ENCODE assay signal across 15 cellular contexts in genomic region chr2:16626997-16627605, GRCh38. TPM values are rescaled to one million over a fixed set of nuclear protein-coding genes. Genes with fewer than 3 reads are reported as not detected.
DNase-seq lines count a peak whose midpoint lies in the region; TF ChIP-seq lines count a peak whose summit lies in the region.
"Had no signal": no experiment of that assay in that cellular context is flagged by ENCODE, and none has a peak within 500 bp of the region (broad histone marks: within the 10 kb centered on the region; RNA-seq: fewer than 3 reads in every experiment).

No MANE protein-coding gene starts in this region.

- H3K36me3 ChIP-seq in BLaER1 treated with 17β-estradiol and CSF1 and Interleukin-3, amounts not matched to agents 10 nM and 100 nM, result peaks cover 0 to 7% (median under 1%) of the 10 kb centered on the region in 11 experiments; a peak in 4 of 22 replicates
- H3K36me3 ChIP-seq in Peyer's patch (no peaks in the 10 kb centered on the region), skeletal muscle satellite cell (ENCODE audit: insufficient read depth, low read length) (no peaks in the 10 kb centered on the region)
- H3K36me3 ChIP-seq: MG63, neural progenitor cell, SJSA1 had no signal

- no peak for TF ChIP-seq POLR2A in Peyer's patch (IDR thresholded peaks at IDR 0.05)

- peaks cover 97 to 100% (median 98%) of the 10 kb centered on the region in 10 experiments for H3K4me1 ChIP-seq in BLaER1 treated with 17β-estradiol and CSF1 and Interleukin-3, amounts not matched to agents 10 nM and 100 nM
- H3K4me1 ChIP-seq in Peyer's patch (peaks cover 0 to 43% (median 22%) of the 10 kb centered on the region in 4 donors), skeletal muscle satellite cell (ENCODE audit: control insufficient read depth, insufficient read depth, low read length) (peaks cover 66% of the 10 kb centered on the region)
- H3K4me1 ChIP-seq: SJSA1 had no signal

- H3K4me3 Mint-ChIP-seq in immature natural killer cell, result peak overlapping the region in 4 of 5 donors; percentile 53 to 62 (median 59)
- H3K4me3 Mint-ChIP-seq: activated CD8-positive, alpha-beta T cell treated with anti-CD3 and anti-CD28 coated beads for 36 hours; neural progenitor cell had no signal

- DNase-seq in Peyer's patch (no peak), immature natural killer cell (no peak), NCI-H1930 (lab: John Stamatoyannopoulos, UW) (no peak), retina (no peak)
- no peak for DNase-seq in central memory CD4-positive, alpha-beta T cell
- no peak for DNase-seq in activated CD8-positive, alpha-beta memory T cell treated with anti-CD3 and anti-CD28 coated beads for 24 hours
- DNase-seq: activated CD8-positive, alpha-beta T cell treated with anti-CD3 and anti-CD28 coated beads for 36 hours; activated gamma-delta T cell had no signal

- peaks cover 0 to 22% (median 0%) of the 10 kb centered on the region in 11 experiments; a peak in 2 of 22 replicates for H4K20me1 ChIP-seq in BLaER1 treated with 17β-estradiol and CSF1 and Interleukin-3, amounts not matched to agents 10 nM and 100 nM

- TF ChIP-seq CTCF in Peyer's patch (IDR thresholded peaks at IDR 0.05), result no peak

- peaks cover 100% of the 10 kb centered on the region in 2 donors for H3K4me1 Mint-ChIP-seq in immature natural killer cell

- H3K9me3 Mint-ChIP-seq in immature natural killer cell, result no peaks in the 10 kb centered on the region
- H3K9me3 Mint-ChIP-seq: activated CD8-positive, alpha-beta T cell treated with anti-CD3 and anti-CD28 coated beads for 36 hours; neural progenitor cell had no signal

- H3K27ac ChIP-seq in BLaER1 treated with 17β-estradiol and CSF1 and Interleukin-3, amounts not matched to agents 10 nM and 100 nM, result peak overlapping the region; percentile 88 to 99 (median 97)
- peak overlapping the region; percentile 43 to 80 (median 61) for H3K27ac ChIP-seq in Peyer's patch
- H3K27ac ChIP-seq: neural progenitor cell, SJSA1, tibial artery had no signal

- peak overlapping the region; percentile 88 to 99 (median 95) for H3K4me2 ChIP-seq in BLaER1 treated with 17β-estradiol and CSF1 and Interleukin-3, amounts not matched to agents 10 nM and 100 nM
- peak overlapping the region; percentile 49 for H3K4me2 ChIP-seq in skeletal muscle satellite cell (ENCODE audit: low read length)
- H3K4me2 ChIP-seq: neural progenitor cell, smooth muscle cell had no signal

- H3K36me3 Mint-ChIP-seq in immature natural killer cell, result peaks cover 14 to 17% (median 16%) of the 10 kb centered on the region in 3 donors

- peak overlapping the region; percentile 78 to 94 (median 89) for H3K9ac ChIP-seq in BLaER1 treated with 17β-estradiol and CSF1 and Interleukin-3, amounts not matched to agents 10 nM and 100 nM
- H3K9ac ChIP-seq in skeletal muscle satellite cell (ENCODE audit: low read depth, low read length), result peak overlapping the region; percentile 33
- H3K9ac ChIP-seq: neural progenitor cell had no signal

- peak overlapping the region in 5 of 6 donors; percentile 22 to 78 (median 71) for H3K27ac Mint-ChIP-seq in immature natural killer cell
- H3K27ac Mint-ChIP-seq: activated CD8-positive, alpha-beta T cell treated with anti-CD3 and anti-CD28 coated beads for 36 hours had no signal

- no peaks in the 10 kb centered on the region for H3K9me3 ChIP-seq in BLaER1 treated with 17β-estradiol and CSF1 and Interleukin-3, amounts not matched to agents 10 nM and 100 nM (replicated peaks in 1 of 11)
- H3K9me3 ChIP-seq in Peyer's patch (no peaks in the 10 kb centered on the region), skeletal muscle satellite cell (replicated peaks; ENCODE audit: low read length) (no peaks in the 10 kb centered on the region)
- H3K9me3 ChIP-seq: MG63, SJSA1, tibial artery had no signal

- H3K27me3 ChIP-seq in BLaER1 treated with 17β-estradiol and CSF1 and Interleukin-3, amounts not matched to agents 10 nM and 100 nM, result no peaks in the 10 kb centered on the region
- H3K27me3 ChIP-seq in Peyer's patch (no peaks in the 10 kb centered on the region), skeletal muscle satellite cell (ENCODE audit: control insufficient read depth, insufficient read depth, low read length) (no peaks in the 10 kb centered on the region)
- H3K27me3 ChIP-seq: MG63, neural progenitor cell, SJSA1, tibial artery had no signal

- peak overlapping the region in 6 of 10 experiments; percentile 4 to 56 (median 31); a peak in 5 of 20 replicates for H3K4me3 ChIP-seq in BLaER1 treated with 17β-estradiol and CSF1 and Interleukin-3, amounts not matched to agents 10 nM and 100 nM
- H3K4me3 ChIP-seq in Peyer's patch (no peak overlapping the region), skeletal muscle satellite cell (ENCODE audit: low read length) (no peak overlapping the region)
- H3K4me3 ChIP-seq: MG63, neural progenitor cell, SJSA1, smooth muscle cell, tibial artery had no signal

- H3K27me3 Mint-ChIP-seq in immature natural killer cell (ENCODE audit: low read depth in 3 of 3), result peaks cover 0 to 2% (median 0%) of the 10 kb centered on the region in 3 donors

RNA-seq across cellular contexts. Expression of gene CYRIA, which starts 38.5 kb away (rescaled TPM):
- 10 to 100 TPM in 1 of 4 donors, 1 to 10 TPM in 2, under 1 TPM in 1; 0.53 to 11.6 (median 4.6) TPM for total RNA-seq in Peyer's patch
- 10 to 100 TPM; 24.0 to 41.8 (median 25.3) TPM for polyA plus RNA-seq in immature natural killer cell
- 1.3 and 4.6 TPM in 2 replicates for total RNA-seq in skeletal muscle satellite cell (2012; rRNA removed)

Comparison
In these comparisons a context has a peak if more than half of its experiments do, and no peak if none do; other contexts are left out.
1. H3K4me3 ChIP-seq: peak in BLaER1 treated with 17β-estradiol and CSF1 and Interleukin-3, amounts not matched to agents 10 nM and 100 nM (6 of 10); none in Peyer's patch (0 of 4) and skeletal muscle satellite cell (single experiment).